Comparison of ENCODE assay signal across 15 cellular contexts in the genomic region with DNA sequence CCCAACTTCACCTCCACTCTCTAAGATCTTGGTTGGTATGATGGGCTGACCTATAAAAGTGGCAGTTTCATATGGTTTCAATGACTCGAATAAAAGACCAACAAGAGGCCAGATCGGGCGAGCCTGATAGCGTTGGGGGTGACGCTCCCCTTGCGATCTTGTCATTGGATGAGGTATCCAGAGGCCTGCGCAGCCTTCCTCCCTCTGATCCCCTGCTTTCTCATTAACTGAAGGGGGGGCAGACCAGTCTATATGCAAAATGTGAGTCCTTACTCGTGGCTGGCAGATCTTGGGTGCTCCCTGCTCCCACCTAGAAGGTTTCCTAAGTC. TPM values are rescaled to one million over a fixed set of nuclear protein-coding genes. Genes with fewer than 3 reads are reported as not detected.
DNase-seq lines count a peak whose midpoint lies in the region; ATAC-seq and TF ChIP-seq lines count a peak whose summit lies in the region.
"Had no signal": no experiment of that assay in that cellular context is flagged by ENCODE, and none has a peak within 500 bp of the region (broad histone marks: within the 10 kb centered on the region; RNA-seq: fewer than 3 reads in every experiment).

No MANE protein-coding gene starts in this region.

- WGBS in hepatocyte (ENCODE audit: low lambda C conversion rate, missing lambda C conversion rate), result 46% methylated on average over 8 of the region's 8 CpGs

- H2AFZ ChIP-seq in PC-9 (no peak overlapping the region), hepatocyte (no peak overlapping the region)

- H3K27me3 ChIP-seq in PC-9 (ENCODE audit: insufficient read depth, low read depth) (no peaks in the 10 kb centered on the region), hepatocyte (no peaks in the 10 kb centered on the region)

- no peak overlapping the region for H3K27ac Mint-ChIP-seq in osteocyte (ENCODE audit: unreplicated experiment)
- H3K27ac Mint-ChIP-seq in activated CD8-positive, alpha-beta T cell treated with anti-CD3 and anti-CD28 coated beads, Interleukin-2, amount 10 ng/mL, durations not matched to agents 7 days and 5 days, result no peak overlapping the region
- H3K27ac Mint-ChIP-seq: CD4-positive, CD25-positive, alpha-beta regulatory T cell had no signal

- no peak for DNase-seq in PC-9
- no peak for DNase-seq in hepatocyte (ENCODE audit: low spot score)
- DNase-seq in osteocyte (ENCODE audit: extremely low spot score, unreplicated experiment), result no peak
- DNase-seq in activated CD8-positive, alpha-beta T cell treated with anti-CD3 and anti-CD28 coated beads, Interleukin-2, amount 10 ng/mL, durations not matched to agents 7 days and 5 days, result no peak
- no peak for DNase-seq in activated gamma-delta T cell (lab: John Stamatoyannopoulos, UW)
- DNase-seq: activated CD4-positive, alpha-beta T cell treated with anti-CD3 and anti-CD28 coated beads for 48 hours; activated naive CD4-positive, alpha-beta T cell treated with Interleukin-2 at 50 U/mL for 16 hours; CD4-positive, CD25-positive, alpha-beta regulatory T cell; effector CD8-positive, alpha-beta T cell; NCI-H524 treated with DMSO at 0.1 percent for 48 hours; stimulated activated CD4-positive, alpha-beta T cell treated with anti-CD3 and anti-CD28 coated beads, Interleukin-2, amount 100 ng/mL, for 48 hours had no signal

- CTCF ChIA-PET in PC-9 (lab: Charles Lee), result no interaction called here
- CTCF ChIA-PET in activated CD8-positive, alpha-beta T cell treated with anti-CD3 and anti-CD28 coated beads, Interleukin-2, amount 10 ng/mL, durations not matched to agents 7 days and 5 days (lab: Charles Lee), result no interaction called here

- peak overlapping the region; percentile 67 for H3K9ac ChIP-seq in ES-I3 (ENCODE audit: low read depth, low read length)

- H3K4me1 ChIP-seq in ES-I3 (ENCODE audit: insufficient read depth, low read length) (peaks cover 22% of the 10 kb centered on the region), PC-9 (replicated peaks; ENCODE audit: insufficient read depth) (peaks cover 34% of the 10 kb centered on the region), hepatocyte (ENCODE audit: insufficient read depth) (peaks cover 17% of the 10 kb centered on the region)

- H3K36me3 ChIP-seq in ES-I3 (ENCODE audit: insufficient read depth, low read length), result no peaks in the 10 kb centered on the region
- H3K36me3 ChIP-seq in PC-9 (ENCODE audit: low read depth), result no peaks in the 10 kb centered on the region
- H3K36me3 ChIP-seq in hepatocyte (replicated peaks; ENCODE audit: insufficient read depth, low read depth), result no peaks in the 10 kb centered on the region
- H3K36me3 ChIP-seq: thoracic aorta had no signal

- ATAC-seq in GM21723 (IDR thresholded peaks at IDR 0.05; ENCODE audit: unreplicated experiment) (no peak), HG03196 (IDR thresholded peaks at IDR 0.05; ENCODE audit: unreplicated experiment) (no peak)
- ATAC-seq in activated CD8-positive, alpha-beta T cell treated with anti-CD3 and anti-CD28 coated beads, Interleukin-2, amount 10 ng/mL, durations not matched to agents 7 days and 5 days, result no peak

- peak overlapping the region; percentile 63 for H3K4me3 Mint-ChIP-seq in osteocyte (ENCODE audit: unreplicated experiment)
- no peak overlapping the region for H3K4me3 Mint-ChIP-seq in activated CD8-positive, alpha-beta T cell treated with anti-CD3 and anti-CD28 coated beads, Interleukin-2, amount 10 ng/mL, durations not matched to agents 7 days and 5 days

- TF ChIP-seq CTCF in PC-9 (conservative IDR thresholded peaks at IDR 0.05) (no peak), hepatocyte (IDR thresholded peaks at IDR 0.05; ENCODE audit: poor library complexity) (no peak), osteocyte (IDR thresholded peaks at IDR 0.05) (no peak)

- H3K9me3 ChIP-seq in ES-I3 (ENCODE audit: control insufficient read depth, insufficient read depth, low read length) (no peaks in the 10 kb centered on the region), PC-9 (ENCODE audit: insufficient read depth, low read depth) (no peaks in the 10 kb centered on the region), hepatocyte (ENCODE audit: low read depth) (no peaks in the 10 kb centered on the region)
- H3K9me3 ChIP-seq: thoracic aorta had no signal

- H3K4me3 ChIP-seq in PC-9, result peak overlapping the region; percentile 71; the same call in 1 of the 2 replicates
- H3K4me3 ChIP-seq in hepatocyte, result no peak overlapping the region

- BruUV-seq in PC-9 (replicated peaks; lab: Mats Ljungman, UMichigan), result no TSS peak

- H3K27me3 Mint-ChIP-seq in osteocyte (ENCODE audit: unreplicated experiment), result peaks cover 68% of the 10 kb centered on the region
- H3K27me3 Mint-ChIP-seq in activated CD8-positive, alpha-beta T cell treated with anti-CD3 and anti-CD28 coated beads, Interleukin-2, amount 10 ng/mL, durations not matched to agents 7 days and 5 days (ENCODE audit: low read depth), result peaks cover 46% of the 10 kb centered on the region

- H3K9me2 ChIP-seq in PC-9 (ENCODE audit: insufficient read depth) (no peaks in the 10 kb centered on the region), hepatocyte (replicated peaks; ENCODE audit: insufficient read depth) (no peaks in the 10 kb centered on the region)

- no peaks in the 10 kb centered on the region for H3K9me3 Mint-ChIP-seq in osteocyte (ENCODE audit: unreplicated experiment)
- H3K9me3 Mint-ChIP-seq in activated CD8-positive, alpha-beta T cell treated with anti-CD3 and anti-CD28 coated beads, Interleukin-2, amount 10 ng/mL, durations not matched to agents 7 days and 5 days (ENCODE audit: insufficient read depth), result no peaks in the 10 kb centered on the region

- no peaks in the 10 kb centered on the region for H3K36me3 Mint-ChIP-seq in osteocyte (ENCODE audit: unreplicated experiment)
- H3K36me3 Mint-ChIP-seq in activated CD8-positive, alpha-beta T cell treated with anti-CD3 and anti-CD28 coated beads, Interleukin-2, amount 10 ng/mL, durations not matched to agents 7 days and 5 days (ENCODE audit: low read depth), result no peaks in the 10 kb centered on the region
- H3K36me3 Mint-ChIP-seq: CD4-positive, CD25-positive, alpha-beta regulatory T cell had no signal

- H3K79me2 ChIP-seq in PC-9 (ENCODE audit: low read depth) (peaks cover 34% of the 10 kb centered on the region), hepatocyte (peaks cover 19% of the 10 kb centered on the region)

- H3K4me1 Mint-ChIP-seq in osteocyte (ENCODE audit: unreplicated experiment), result peaks cover 12% of the 10 kb centered on the region
- no peaks in the 10 kb centered on the region for H3K4me1 Mint-ChIP-seq in activated CD8-positive, alpha-beta T cell treated with anti-CD3 and anti-CD28 coated beads, Interleukin-2, amount 10 ng/mL, durations not matched to agents 7 days and 5 days (ENCODE audit: low read depth)

- peaks cover 34% of the 10 kb centered on the region for H3F3A ChIP-seq in PC-9 (ENCODE audit: insufficient read depth, low read depth)

- intact Hi-C loops in PC-9 (cut with micrococcal nuclease; ENCODE audit: unreplicated experiment), result loop anchor here (10.0 kb wide), 1 partner anchor 783 kb away; no protein-coding TSS in a partner anchor

- POLR2A ChIA-PET in PC-9 (lab: Charles Lee; ENCODE audit: unreplicated experiment), result no interaction called here
- POLR2A ChIA-PET in activated CD8-positive, alpha-beta T cell treated with anti-CD3 and anti-CD28 coated beads, Interleukin-2, amount 10 ng/mL, durations not matched to agents 7 days and 5 days (lab: Charles Lee), result no interaction called here

- no peaks in the 10 kb centered on the region for H4K20me1 ChIP-seq in PC-9 (ENCODE audit: insufficient read depth)
- H4K20me1 ChIP-seq in hepatocyte (ENCODE audit: insufficient read depth, poor library complexity, severe bottlenecking), result no peaks in the 10 kb centered on the region

- H3K27ac ChIP-seq in PC-9, result no peak overlapping the region
- peak overlapping the region; percentile 95 for H3K27ac ChIP-seq in hepatocyte
- H3K27ac ChIP-seq: thoracic aorta had no signal

- H3K4me2 ChIP-seq in PC-9 (peak overlapping the region; percentile 80), hepatocyte (peak overlapping the region; percentile 87)

RNA-seq across cellular contexts. Expression of a gene that starts 0.9 kb away (rescaled TPM):
- total RNA-seq in PC-9 (2021), result 49.4 and 51.4 TPM in 2 replicates
- 17.9 and 20.5 TPM in 2 replicates for total RNA-seq in hepatocyte
- polyA plus RNA-seq in hepatocyte, result 7.8 and 8.6 TPM in 2 replicates
- total RNA-seq in osteocyte, result not detected in 2 replicates
- not detected for total RNA-seq in activated CD8-positive, alpha-beta T cell treated with anti-CD3 and anti-CD28 coated beads, Interleukin-2, amount 10 ng/mL, durations not matched to agents 7 days and 5 days

Comparison
In these comparisons a context has a peak if more than half of its experiments do, and no peak if none do; other contexts are left out.
1. RNA of a gene that starts 0.9 kb away (total RNA-seq): 49.4 to 51.4 TPM in PC-9 and 17.9 to 20.5 TPM in hepatocyte; not detected in osteocyte and not detected in activated CD8-positive, alpha-beta T cell treated with anti-CD3 and anti-CD28 coated beads, Interleukin-2, amount 10 ng/mL, durations not matched to agents 7 days and 5 days; every median in the first group is over 10 times any median in the second.